In the genomic region with DNA sequence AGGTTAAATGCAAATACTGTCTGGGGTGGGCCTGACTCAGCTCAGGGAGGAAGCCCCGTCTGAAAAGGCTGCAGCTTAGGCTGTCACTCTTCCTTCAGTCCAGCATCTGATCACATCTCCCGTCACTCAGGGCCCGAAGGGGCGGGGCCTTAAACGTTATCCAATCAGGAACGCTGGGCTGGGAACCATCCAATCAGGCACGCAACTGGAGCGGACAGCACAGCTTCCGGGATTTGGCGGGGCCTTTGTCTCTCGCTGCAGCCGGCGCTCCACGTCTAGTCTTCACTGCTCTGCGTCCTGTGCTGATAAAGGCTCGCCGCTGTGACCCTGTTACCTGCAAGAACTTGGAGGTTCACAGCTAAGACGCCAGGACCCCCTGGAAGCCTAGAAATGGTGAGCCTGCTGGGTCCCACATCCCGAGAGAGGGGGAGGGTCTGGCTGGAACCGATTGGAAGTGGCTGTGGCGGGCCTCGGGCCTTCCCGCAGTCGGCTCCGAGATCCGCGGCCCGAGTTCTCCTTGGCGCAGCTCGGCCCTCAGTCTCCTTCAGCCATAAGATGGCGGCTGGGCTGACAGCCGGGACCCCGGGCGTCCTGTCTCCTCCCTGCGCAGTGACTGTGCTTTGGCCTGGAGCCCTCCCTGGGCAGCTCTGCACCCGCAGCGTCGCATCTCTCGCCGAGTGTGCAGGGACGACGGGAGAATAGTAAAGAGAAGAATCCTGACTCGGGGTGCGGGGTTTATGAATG, we compare ENCODE assay signal across 1 cellular context.
A peak's percentile ranks its signal among the peaks of the same experiment; 100 is the strongest.
TF ChIP-seq lines count a peak whose summit lies in the region.

Gene ZNF92 (plus strand): TSS at position 248 of the 744 bp plus-strand sequence. CDS start 143 bp downstream, at position 391.

TF ChIP-seq in K562, 482 proteins besides CTCF, POLR2A, EP300 and RAD21 (continued from another document and continues in another):
- TF ChIP-seq, protein P1, sequence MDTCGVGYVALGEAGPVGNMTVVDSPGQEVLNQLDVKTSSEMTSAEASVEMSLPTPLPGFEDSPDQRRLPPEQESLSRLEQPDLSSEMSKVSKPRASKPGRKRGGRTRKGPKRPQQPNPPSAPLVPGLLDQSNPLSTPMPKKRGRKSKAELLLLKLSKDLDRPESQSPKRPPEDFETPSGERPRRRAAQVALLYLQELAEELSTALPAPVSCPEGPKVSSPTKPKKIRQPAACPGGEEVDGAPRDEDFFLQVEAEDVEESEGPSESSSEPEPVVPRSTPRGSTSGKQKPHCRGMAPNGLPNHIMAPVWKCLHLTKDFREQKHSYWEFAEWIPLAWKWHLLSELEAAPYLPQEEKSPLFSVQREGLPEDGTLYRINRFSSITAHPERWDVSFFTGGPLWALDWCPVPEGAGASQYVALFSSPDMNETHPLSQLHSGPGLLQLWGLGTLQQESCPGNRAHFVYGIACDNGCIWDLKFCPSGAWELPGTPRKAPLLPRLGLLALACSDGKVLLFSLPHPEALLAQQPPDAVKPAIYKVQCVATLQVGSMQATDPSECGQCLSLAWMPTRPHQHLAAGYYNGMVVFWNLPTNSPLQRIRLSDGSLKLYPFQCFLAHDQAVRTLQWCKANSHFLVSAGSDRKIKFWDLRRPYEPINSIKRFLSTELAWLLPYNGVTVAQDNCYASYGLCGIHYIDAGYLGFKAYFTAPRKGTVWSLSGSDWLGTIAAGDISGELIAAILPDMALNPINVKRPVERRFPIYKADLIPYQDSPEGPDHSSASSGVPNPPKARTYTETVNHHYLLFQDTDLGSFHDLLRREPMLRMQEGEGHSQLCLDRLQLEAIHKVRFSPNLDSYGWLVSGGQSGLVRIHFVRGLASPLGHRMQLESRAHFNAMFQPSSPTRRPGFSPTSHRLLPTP (IDR thresholded peaks at IDR 0.05; ENCODE audit: borderline replicate concordance, extremely low read depth, insufficient read length): no peak
- peak; percentile 49 to 59 for TF ChIP-seq AFF1 (IDR thresholded peaks at IDR 0.05; ENCODE audit: low read depth in 1 of 2, partially characterized antibody in 2 of 2)
- TF ChIP-seq HMGN3 (IDR thresholded peaks at IDR 0.05; ENCODE audit: borderline replicate concordance, extremely low read depth, insufficient read length, low read depth, low read length): no peak
- TF ChIP-seq SIN3A (IDR thresholded peaks at IDR 0.05; ENCODE audit: borderline replicate concordance in 2 of 2, control insufficient read depth in 1 of 2, low read depth in 2 of 2, low read length in 2 of 2): peak; percentile 59 to 75; a peak in 2 of 4 replicates
- TF ChIP-seq CBX2 (IDR thresholded peaks at IDR 0.05; ENCODE audit: insufficient read depth, low read length, poor library complexity, severe bottlenecking): no peak
- TF ChIP-seq LEF1 (IDR thresholded peaks at IDR 0.05): no peak
- peak; percentile 98 for TF ChIP-seq SUPT5H (IDR thresholded peaks at IDR 0.05)
- TF ChIP-seq SIRT6 (IDR thresholded peaks at IDR 0.05; ENCODE audit: low read depth, low read length): no peak
- peak; percentile 92 for TF ChIP-seq ASH1L (IDR thresholded peaks at IDR 0.05; ENCODE audit: borderline replicate concordance, low read depth, partially characterized antibody)
- TF ChIP-seq SRF (CRISPR knock-in tag; IDR thresholded peaks at IDR 0.05): peak in 1 of 2 experiments; percentile 65; a peak in 1 of 4 replicates
- TF ChIP-seq CBX1 (IDR thresholded peaks at IDR 0.05; ENCODE audit: low read depth): peak; percentile 91
- peak; percentile 47 to 75; a peak in 3 of 4 replicates for TF ChIP-seq MNT (conservative IDR thresholded peaks at IDR 0.05)
- no peak for TF ChIP-seq PPARD (CRISPR knock-in tag; IDR thresholded peaks at IDR 0.05)
- TF ChIP-seq HIVEP1 (CRISPR knock-in tag; IDR thresholded peaks at IDR 0.05): no peak
- TF ChIP-seq ZNF143 (CRISPR knock-in tag; IDR thresholded peaks at IDR 0.05): no peak
- TF ChIP-seq ZSCAN29 (IDR thresholded peaks at IDR 0.05): no peak
- no peak for TF ChIP-seq KLF16 (IDR thresholded peaks at IDR 0.05)
- no peak for TF ChIP-seq HMG20B (CRISPR knock-in tag; IDR thresholded peaks at IDR 0.05)
- TF ChIP-seq, protein P2, sequence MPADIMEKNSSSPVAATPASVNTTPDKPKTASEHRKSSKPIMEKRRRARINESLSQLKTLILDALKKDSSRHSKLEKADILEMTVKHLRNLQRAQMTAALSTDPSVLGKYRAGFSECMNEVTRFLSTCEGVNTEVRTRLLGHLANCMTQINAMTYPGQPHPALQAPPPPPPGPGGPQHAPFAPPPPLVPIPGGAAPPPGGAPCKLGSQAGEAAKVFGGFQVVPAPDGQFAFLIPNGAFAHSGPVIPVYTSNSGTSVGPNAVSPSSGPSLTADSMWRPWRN (IDR thresholded peaks at IDR 0.05; ENCODE audit: low read depth): no peak
- no peak for TF ChIP-seq NUFIP1 (IDR thresholded peaks at IDR 0.05; ENCODE audit: partially characterized antibody)
- TF ChIP-seq CREM (IDR thresholded peaks at IDR 0.05; ENCODE audit: low read depth): peak; percentile 75
- TF ChIP-seq RBM15 (IDR thresholded peaks at IDR 0.05; ENCODE audit: insufficient read depth, low read length): no peak
- no peak for TF ChIP-seq ZNF184 (CRISPR knock-in tag; IDR thresholded peaks at IDR 0.05)
- TF ChIP-seq RB1 (IDR thresholded peaks at IDR 0.05; ENCODE audit: low read depth): peak; percentile 55; the same call in 1 of the 2 replicates
- TF ChIP-seq, protein P3, sequence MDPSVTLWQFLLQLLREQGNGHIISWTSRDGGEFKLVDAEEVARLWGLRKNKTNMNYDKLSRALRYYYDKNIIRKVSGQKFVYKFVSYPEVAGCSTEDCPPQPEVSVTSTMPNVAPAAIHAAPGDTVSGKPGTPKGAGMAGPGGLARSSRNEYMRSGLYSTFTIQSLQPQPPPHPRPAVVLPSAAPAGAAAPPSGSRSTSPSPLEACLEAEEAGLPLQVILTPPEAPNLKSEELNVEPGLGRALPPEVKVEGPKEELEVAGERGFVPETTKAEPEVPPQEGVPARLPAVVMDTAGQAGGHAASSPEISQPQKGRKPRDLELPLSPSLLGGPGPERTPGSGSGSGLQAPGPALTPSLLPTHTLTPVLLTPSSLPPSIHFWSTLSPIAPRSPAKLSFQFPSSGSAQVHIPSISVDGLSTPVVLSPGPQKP (CRISPR knock-in tag; IDR thresholded peaks at IDR 0.05): no peak
- no peak for TF ChIP-seq TBL1XR1 (IDR thresholded peaks at IDR 0.05; ENCODE audit: low read length in 2 of 2)
- TF ChIP-seq TSC22D4 (tag; IDR thresholded peaks at IDR 0.05): no peak
- TF ChIP-seq TEAD1 (CRISPR knock-in tag; IDR thresholded peaks at IDR 0.05): peak in 1 of 2 experiments; percentile 73; a peak in 1 of 4 replicates
- TF ChIP-seq RFX5 (IDR thresholded peaks at IDR 0.05; ENCODE audit: low read depth, low read length): no peak
- no peak for TF ChIP-seq MCM2 (IDR thresholded peaks at IDR 0.05; ENCODE audit: low read depth)
- TF ChIP-seq ZNF408 (CRISPR knock-in tag; IDR thresholded peaks at IDR 0.05; ENCODE audit: low read depth): no peak
- no peak for TF ChIP-seq PHTF2 (CRISPR knock-in tag; IDR thresholded peaks at IDR 0.05)
- no peak for TF ChIP-seq PTTG1 (tag; IDR thresholded peaks at IDR 0.05; ENCODE audit: low read depth)
- TF ChIP-seq, protein P4, sequence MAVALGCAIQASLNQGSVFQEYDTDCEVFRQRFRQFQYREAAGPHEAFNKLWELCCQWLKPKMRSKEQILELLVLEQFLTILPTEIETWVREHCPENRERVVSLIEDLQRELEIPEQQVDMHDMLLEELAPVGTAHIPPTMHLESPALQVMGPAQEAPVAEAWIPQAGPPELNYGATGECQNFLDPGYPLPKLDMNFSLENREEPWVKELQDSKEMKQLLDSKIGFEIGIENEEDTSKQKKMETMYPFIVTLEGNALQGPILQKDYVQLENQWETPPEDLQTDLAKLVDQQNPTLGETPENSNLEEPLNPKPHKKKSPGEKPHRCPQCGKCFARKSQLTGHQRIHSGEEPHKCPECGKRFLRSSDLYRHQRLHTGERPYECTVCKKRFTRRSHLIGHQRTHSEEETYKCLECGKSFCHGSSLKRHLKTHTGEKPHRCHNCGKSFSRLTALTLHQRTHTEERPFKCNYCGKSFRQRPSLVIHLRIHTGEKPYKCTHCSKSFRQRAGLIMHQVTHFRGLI (CRISPR knock-in tag; IDR thresholded peaks at IDR 0.05): no peak
- TF ChIP-seq ARID2 (IDR thresholded peaks at IDR 0.05): no peak
- no peak for TF ChIP-seq ZFP30 (CRISPR knock-in tag; IDR thresholded peaks at IDR 0.05; ENCODE audit: borderline replicate concordance)
- no peak for TF ChIP-seq TAF15 (IDR thresholded peaks at IDR 0.05; ENCODE audit: low read depth, low read length)
- TF ChIP-seq ELF2 (CRISPR knock-in tag; IDR thresholded peaks at IDR 0.05): peak; percentile 71; the same call in 1 of the 2 replicates
- no peak for TF ChIP-seq HNRNPUL1 (IDR thresholded peaks at IDR 0.05; ENCODE audit: low read length)
- TF ChIP-seq XRCC4 (IDR thresholded peaks at IDR 0.05; ENCODE audit: extremely low read depth, insufficient read depth, insufficient read length): no peak
- no peak for TF ChIP-seq HOMEZ (CRISPR knock-in tag; IDR thresholded peaks at IDR 0.05)
- TF ChIP-seq DPF2 (IDR thresholded peaks at IDR 0.05): no peak
- TF ChIP-seq ZKSCAN3 (CRISPR knock-in tag; IDR thresholded peaks at IDR 0.05): no peak
- no peak for TF ChIP-seq SMAD3 (CRISPR knock-in tag; conservative IDR thresholded peaks at IDR 0.05)
- TF ChIP-seq DACH1 (IDR thresholded peaks at IDR 0.05; ENCODE audit: partially characterized antibody): no peak
- TF ChIP-seq RNF2 (IDR thresholded peaks at IDR 0.05): 0 out of 2 replicates have a peak, but pooled peaks have one; percentile 57
- TF ChIP-seq PURB (CRISPR knock-in tag; IDR thresholded peaks at IDR 0.05; ENCODE audit: low read depth): no peak
- TF ChIP-seq, protein P5, sequence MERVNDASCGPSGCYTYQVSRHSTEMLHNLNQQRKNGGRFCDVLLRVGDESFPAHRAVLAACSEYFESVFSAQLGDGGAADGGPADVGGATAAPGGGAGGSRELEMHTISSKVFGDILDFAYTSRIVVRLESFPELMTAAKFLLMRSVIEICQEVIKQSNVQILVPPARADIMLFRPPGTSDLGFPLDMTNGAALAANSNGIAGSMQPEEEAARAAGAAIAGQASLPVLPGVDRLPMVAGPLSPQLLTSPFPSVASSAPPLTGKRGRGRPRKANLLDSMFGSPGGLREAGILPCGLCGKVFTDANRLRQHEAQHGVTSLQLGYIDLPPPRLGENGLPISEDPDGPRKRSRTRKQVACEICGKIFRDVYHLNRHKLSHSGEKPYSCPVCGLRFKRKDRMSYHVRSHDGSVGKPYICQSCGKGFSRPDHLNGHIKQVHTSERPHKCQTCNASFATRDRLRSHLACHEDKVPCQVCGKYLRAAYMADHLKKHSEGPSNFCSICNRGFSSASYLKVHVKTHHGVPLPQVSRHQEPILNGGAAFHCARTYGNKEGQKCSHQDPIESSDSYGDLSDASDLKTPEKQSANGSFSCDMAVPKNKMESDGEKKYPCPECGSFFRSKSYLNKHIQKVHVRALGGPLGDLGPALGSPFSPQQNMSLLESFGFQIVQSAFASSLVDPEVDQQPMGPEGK (CRISPR knock-in tag; IDR thresholded peaks at IDR 0.05; ENCODE audit: borderline replicate concordance): no peak
- TF ChIP-seq MEF2D (tag; conservative IDR thresholded peaks at IDR 0.05; ENCODE audit: low read depth): no peak
- no peak for TF ChIP-seq ZNF174 (CRISPR knock-in tag; IDR thresholded peaks at IDR 0.05)
- 0 out of 2 replicates have a peak, but pooled peaks have one; percentile 50 for TF ChIP-seq CBFB (CRISPR knock-in tag; IDR thresholded peaks at IDR 0.05)
